In genomic region chr12:47028981-47029708, GRCh38 we compare ENCODE assay signal across 1 cellular context.
A peak's percentile ranks its signal among the peaks of the same experiment; 100 is the strongest.
TF ChIP-seq lines count a peak whose summit lies in the region.

No MANE protein-coding gene starts in this region.

TF ChIP-seq in endothelial cell of umbilical vein, 7 proteins besides CTCF, POLR2A, EP300 and RAD21:
- TF ChIP-seq FOS (IDR thresholded peaks at IDR 0.05; ENCODE audit: borderline replicate concordance, insufficient read depth, low read length): peak; percentile 43
- TF ChIP-seq EZH2 (IDR thresholded peaks at IDR 0.05; ENCODE audit: borderline replicate concordance, low read depth, low read length, severe bottlenecking): no peak
- no peak for TF ChIP-seq JUN (IDR thresholded peaks at IDR 0.05; ENCODE audit: borderline replicate concordance, insufficient read depth, insufficient read length, low read depth)
TF ChIP-seq in endothelial cell of umbilical vein: peak in this region for 1.
